14 cellular contexts compared by ENCODE assay signal in genomic region chr20:7672551-7672950, GRCh38.
DNase-seq lines count a peak whose midpoint lies in the region; ATAC-seq and TF ChIP-seq lines count a peak whose summit lies in the region.
"Had no signal": no experiment of that assay in that cellular context is flagged by ENCODE, and none has a peak within 500 bp of the region (broad histone marks: within the 10 kb centered on the region; RNA-seq: fewer than 3 reads in every experiment).

No MANE protein-coding gene starts in this region.

- H3K79me2 ChIP-seq in GM23338 (replicated peaks; ENCODE audit: insufficient read depth): no peaks in the 10 kb centered on the region

- H4K20me1 ChIP-seq in GM23338 (replicated peaks; ENCODE audit: insufficient read depth): no peaks in the 10 kb centered on the region

- H3K4me1 ChIP-seq in GM23338 (ENCODE audit: insufficient read depth): peaks cover 9% of the 10 kb centered on the region; the same call in 1 of the 2 replicates
- H3K4me1 ChIP-seq: BE2C, Caco-2, HAP-1 had no signal

- no peak for TF ChIP-seq CTCF in GM23338 (conservative IDR thresholded peaks at IDR 0.05; ENCODE audit: low read depth in 2 of 2)
- TF ChIP-seq CTCF in WTC11 (IDR thresholded peaks at IDR 0.05): no peak

- CTCF ChIA-PET in WTC11 (lab: Charles Lee): no interaction called here

- H3K9me3 Mint-ChIP-seq in GM23338 (no peaks in the 10 kb centered on the region), WTC11 (no peaks in the 10 kb centered on the region; the same call in 1 of the 2 replicates)
- H3K9me3 Mint-ChIP-seq in stimulated activated effector memory CD8-positive, alpha-beta T cell treated with anti-CD3 and anti-CD28 coated beads, Interleukin-12 subunit alpha, Interleukin-12 subunit beta, amount 100 ng/mL, for 72 hours: peaks cover 2% of the 10 kb centered on the region

- peak; percentile 5 for DNase-seq in GM23338 (ENCODE audit: low spot score)
- DNase-seq in WTC11 (ENCODE audit: low spot score): no peak
- peak; percentile 10 for DNase-seq in iPS-NIHi11 (ENCODE audit: low spot score)
- no peak for DNase-seq in stimulated activated CD4-positive, alpha-beta T cell treated with anti-CD3 and anti-CD28 coated beads, Interleukin-2, amount 100 ng/mL, for 24 hours
- DNase-seq in stimulated activated effector memory CD8-positive, alpha-beta T cell treated with anti-CD3 and anti-CD28 coated beads, Interleukin-12 subunit alpha, Interleukin-12 subunit beta, amount 100 ng/mL, for 72 hours (ENCODE audit: low spot score in 2 of 2): no peak
- no peak for DNase-seq in DMS79 (lab: John Stamatoyannopoulos, UW)
- DNase-seq: ACHN; BE2C; C1 segment of cervical spinal cord; Caco-2; CD4-positive, CD25-positive, alpha-beta regulatory T cell; CD8-positive, alpha-beta memory T cell; GF-D8 had no signal

- no peaks in the 10 kb centered on the region for H3K27me3 ChIP-seq in GM23338 (ENCODE audit: insufficient read depth)
- H3K27me3 ChIP-seq: BE2C had no signal

- H3F3A ChIP-seq in GM23338 (replicated peaks; ENCODE audit: low read depth): no peaks in the 10 kb centered on the region

- no peaks in the 10 kb centered on the region for H3K36me3 ChIP-seq in GM23338 (ENCODE audit: insufficient read depth)
- H3K36me3 ChIP-seq: BE2C, HAP-1 had no signal

- no peak overlapping the region for H3K4me3 ChIP-seq in GM23338
- H3K4me3 ChIP-seq: HAP-1 had no signal

- H3K4me2 ChIP-seq in GM23338: peak overlapping the region; percentile 30; the same call in 1 of the 2 replicates

- H3K4me1 Mint-ChIP-seq in GM23338: peaks cover 10% of the 10 kb centered on the region; the same call in 2 of the 3 replicates
- peaks cover 18% of the 10 kb centered on the region for H3K4me1 Mint-ChIP-seq in WTC11
- H3K4me1 Mint-ChIP-seq in stimulated activated effector memory CD8-positive, alpha-beta T cell treated with anti-CD3 and anti-CD28 coated beads, Interleukin-12 subunit alpha, Interleukin-12 subunit beta, amount 100 ng/mL, for 72 hours: no peaks in the 10 kb centered on the region
- H3K4me1 Mint-ChIP-seq: CD4-positive, CD25-positive, alpha-beta regulatory T cell; CD8-positive, alpha-beta memory T cell had no signal

- H3K27ac Mint-ChIP-seq in GM23338 (no peak overlapping the region), WTC11 (no peak overlapping the region)
- H3K27ac Mint-ChIP-seq in stimulated activated effector memory CD8-positive, alpha-beta T cell treated with anti-CD3 and anti-CD28 coated beads, Interleukin-12 subunit alpha, Interleukin-12 subunit beta, amount 100 ng/mL, for 72 hours: no peak overlapping the region
- H3K27ac Mint-ChIP-seq: CD4-positive, CD25-positive, alpha-beta regulatory T cell; CD8-positive, alpha-beta memory T cell had no signal

- POLR2A ChIA-PET in WTC11 (lab: Charles Lee): no interaction called here

- no peaks in the 10 kb centered on the region for H3K36me3 Mint-ChIP-seq in GM23338 (ENCODE audit: low read depth)
- H3K36me3 Mint-ChIP-seq in WTC11: no peaks in the 10 kb centered on the region
- H3K36me3 Mint-ChIP-seq in stimulated activated effector memory CD8-positive, alpha-beta T cell treated with anti-CD3 and anti-CD28 coated beads, Interleukin-12 subunit alpha, Interleukin-12 subunit beta, amount 100 ng/mL, for 72 hours: no peaks in the 10 kb centered on the region
- H3K36me3 Mint-ChIP-seq: CD4-positive, CD25-positive, alpha-beta regulatory T cell; CD8-positive, alpha-beta memory T cell had no signal

- no peaks in the 10 kb centered on the region for H3K27me3 Mint-ChIP-seq in GM23338 (ENCODE audit: insufficient read depth, low read depth, poor library complexity)
- no peaks in the 10 kb centered on the region for H3K27me3 Mint-ChIP-seq in WTC11 (ENCODE audit: low read depth)
- H3K27me3 Mint-ChIP-seq: CD4-positive, CD25-positive, alpha-beta regulatory T cell; CD8-positive, alpha-beta memory T cell had no signal

- no peak overlapping the region for H2AFZ ChIP-seq in GM23338

- no peaks in the 10 kb centered on the region for H3K9me2 ChIP-seq in GM23338 (ENCODE audit: insufficient read depth)

- no peak overlapping the region for H3K27ac ChIP-seq in GM23338 (ENCODE audit: low read depth)

- ATAC-seq in GM23338: peak; percentile 59
- ATAC-seq in WTC11: peak; percentile 53
- no peak for ATAC-seq in stimulated activated effector memory CD8-positive, alpha-beta T cell treated with anti-CD3 and anti-CD28 coated beads, Interleukin-12 subunit alpha, Interleukin-12 subunit beta, amount 100 ng/mL, for 72 hours

- no peak overlapping the region for H3K4me3 Mint-ChIP-seq in GM23338
- H3K4me3 Mint-ChIP-seq in WTC11: no peak overlapping the region
- H3K4me3 Mint-ChIP-seq in stimulated activated effector memory CD8-positive, alpha-beta T cell treated with anti-CD3 and anti-CD28 coated beads, Interleukin-12 subunit alpha, Interleukin-12 subunit beta, amount 100 ng/mL, for 72 hours: no peak overlapping the region
- H3K4me3 Mint-ChIP-seq: CD4-positive, CD25-positive, alpha-beta regulatory T cell; CD8-positive, alpha-beta memory T cell had no signal

TF ChIP-seq in GM23338, 12 proteins besides CTCF, POLR2A, EP300 and RAD21:
- TF ChIP-seq STAT1 (IDR thresholded peaks at IDR 0.05; ENCODE audit: unreplicated experiment) (no peak), JUNB (IDR thresholded peaks at IDR 0.05; ENCODE audit: unreplicated experiment) (no peak)
TF ChIP-seq in GM23338: peak in this region for 0.

TF ChIP-seq in WTC11, 78 proteins besides CTCF, POLR2A, EP300 and RAD21:
- no peak for TF ChIP-seq E2F4 (CRISPR knock-in tag; IDR thresholded peaks at IDR 0.05; ENCODE audit: borderline replicate concordance, low read depth)
- no peak for TF ChIP-seq ZNF121 (CRISPR knock-in tag; IDR thresholded peaks at IDR 0.05)
- TF ChIP-seq, protein P1, sequence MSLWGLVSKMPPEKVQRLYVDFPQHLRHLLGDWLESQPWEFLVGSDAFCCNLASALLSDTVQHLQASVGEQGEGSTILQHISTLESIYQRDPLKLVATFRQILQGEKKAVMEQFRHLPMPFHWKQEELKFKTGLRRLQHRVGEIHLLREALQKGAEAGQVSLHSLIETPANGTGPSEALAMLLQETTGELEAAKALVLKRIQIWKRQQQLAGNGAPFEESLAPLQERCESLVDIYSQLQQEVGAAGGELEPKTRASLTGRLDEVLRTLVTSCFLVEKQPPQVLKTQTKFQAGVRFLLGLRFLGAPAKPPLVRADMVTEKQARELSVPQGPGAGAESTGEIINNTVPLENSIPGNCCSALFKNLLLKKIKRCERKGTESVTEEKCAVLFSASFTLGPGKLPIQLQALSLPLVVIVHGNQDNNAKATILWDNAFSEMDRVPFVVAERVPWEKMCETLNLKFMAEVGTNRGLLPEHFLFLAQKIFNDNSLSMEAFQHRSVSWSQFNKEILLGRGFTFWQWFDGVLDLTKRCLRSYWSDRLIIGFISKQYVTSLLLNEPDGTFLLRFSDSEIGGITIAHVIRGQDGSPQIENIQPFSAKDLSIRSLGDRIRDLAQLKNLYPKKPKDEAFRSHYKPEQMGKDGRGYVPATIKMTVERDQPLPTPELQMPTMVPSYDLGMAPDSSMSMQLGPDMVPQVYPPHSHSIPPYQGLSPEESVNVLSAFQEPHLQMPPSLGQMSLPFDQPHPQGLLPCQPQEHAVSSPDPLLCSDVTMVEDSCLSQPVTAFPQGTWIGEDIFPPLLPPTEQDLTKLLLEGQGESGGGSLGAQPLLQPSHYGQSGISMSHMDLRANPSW (CRISPR knock-in tag; conservative IDR thresholded peaks at IDR 0.05; ENCODE audit: low read depth): no peak

Comparison
In these comparisons a context has a peak if more than half of its experiments do, and no peak if none do; other contexts are left out.
1. DNase-seq: peak in GM23338 (single experiment) and iPS-NIHi11 (single experiment); none in WTC11 (single experiment), stimulated activated CD4-positive, alpha-beta T cell treated with anti-CD3 and anti-CD28 coated beads, Interleukin-2, amount 100 ng/mL, for 24 hours (0 of 2), stimulated activated effector memory CD8-positive, alpha-beta T cell treated with anti-CD3 and anti-CD28 coated beads, Interleukin-12 subunit alpha, Interleukin-12 subunit beta, amount 100 ng/mL, for 72 hours (0 of 2) and DMS79 (single experiment).